In genomic region chr1:237851209-237851845, GRCh38 we compare ENCODE assay signal across 8 cellular contexts. TPM values are rescaled to one million over a fixed set of nuclear protein-coding genes. Genes with fewer than 3 reads are reported as not detected.
DNase-seq lines count a peak whose midpoint lies in the region; ATAC-seq, FAIRE-seq and TF ChIP-seq lines count a peak whose summit lies in the region.

No MANE protein-coding gene starts in this region.

- TF ChIP-seq CTCF in A549 (IDR thresholded peaks at IDR 0.05) (peak; percentile 44), GM12872 (IDR thresholded peaks at IDR 0.05; ENCODE audit: insufficient read depth, low read depth, low read length) (peak; percentile 66)

- DNase-seq in A549 (ENCODE audit: low read depth in 1 of 2, low spot score in 1 of 2) (peak; percentile 14 to 58), MG63 (peak; percentile 53), SW480 (ENCODE audit: low spot score) (peak; percentile 51), foreskin melanocyte (peak; percentile 37), GM12891 (ENCODE audit: insufficient read length, low spot score) (no peak)
- peak; percentile 35 for DNase-seq in stimulated activated naive CD8-positive, alpha-beta T cell treated with anti-CD3 and anti-CD28 coated beads, Interleukin-15, Interleukin-2, amounts not matched to agents 100 U/mL and 50 U/mL, for 24 hours

- H3K9me3 ChIP-seq in A549: no peaks in the 10 kb centered on the region
- no peaks in the 10 kb centered on the region for H3K9me3 ChIP-seq in MG63

- no peaks in the 10 kb centered on the region for H3K36me3 ChIP-seq in MG63

- ATAC-seq in A549: peak in 1 of 2 experiments; percentile 82; a peak in 3 of 6 replicates
- ATAC-seq in stimulated activated naive CD8-positive, alpha-beta T cell treated with anti-CD3 and anti-CD28 coated beads, Interleukin-15, Interleukin-2, amounts not matched to agents 100 U/mL and 50 U/mL, for 24 hours: no peak
- no peak for ATAC-seq in HG03565 (IDR thresholded peaks at IDR 0.05; ENCODE audit: unreplicated experiment)

- under 1% methylated on average over 6 of the region's 6 CpGs for WGBS in A549 (ENCODE audit: missing lambda C conversion rate)

- no peak overlapping the region for H3K27ac ChIP-seq in A549

- no peaks in the 10 kb centered on the region; the same call in 1 of the 2 replicates for H3K27me3 ChIP-seq in MG63

- POLR2A ChIA-PET in A549 (lab: Yijun Ruan, JAX): no interaction called here

- TF ChIP-seq EP300 in A549 (IDR thresholded peaks at IDR 0.05): no peak

- H3K4me1 ChIP-seq in A549: no peaks in the 10 kb centered on the region

- H3K4me2 ChIP-seq in A549: no peak overlapping the region

- TF ChIP-seq RAD21 in A549 (conservative IDR thresholded peaks at IDR 0.05 in 1 of 2, IDR thresholded peaks at IDR 0.05 in 1 of 2): peak; percentile 58 to 69

- H3K4me3 ChIP-seq in A549: no peak overlapping the region
- H3K4me3 ChIP-seq in MG63: no peak overlapping the region

- TF ChIP-seq POLR2A in A549 (IDR thresholded peaks at IDR 0.05; ENCODE audit: low read length): no peak
- no peak for TF ChIP-seq POLR2A in GM12891 (IDR thresholded peaks at IDR 0.05; ENCODE audit: low read depth, low read length)

- CTCF ChIA-PET in A549 (lab: Yijun Ruan, JAX): interaction anchor here (0.7 to 4.3 kb wide), 10 partner anchors 9 to 51 kb away, joined by 3 to 30 read pairs (median 5); no protein-coding TSS in a partner anchor

- FAIRE-seq in A549 (lab: Jason Lieb, UNC) (no peak), GM12891 (lab: Jason Lieb, UNC) (no peak)

TF ChIP-seq in A549, 52 proteins besides CTCF, POLR2A, EP300 and RAD21:
- peak; percentile 39; the same call in 2 of the 3 replicates for TF ChIP-seq SMC3 (IDR thresholded peaks at IDR 0.05)
- TF ChIP-seq TFCP2L1 (CRISPR knock-in tag; IDR thresholded peaks at IDR 0.05): no peak
TF ChIP-seq in A549: peak in this region for 1.

TF ChIP-seq in GM12891, 5 proteins besides CTCF, POLR2A, EP300 and RAD21:
- TF ChIP-seq POLR2AphosphoS5 (IDR thresholded peaks at IDR 0.05; ENCODE audit: low read depth, low read length) (no peak), PAX5 (IDR thresholded peaks at IDR 0.05; ENCODE audit: insufficient read depth, low read length, severe bottlenecking) (no peak), POU2F2 (IDR thresholded peaks at IDR 0.05; ENCODE audit: low read depth, low read length) (no peak), TAF1 (IDR thresholded peaks at IDR 0.05; ENCODE audit: low read depth, low read length) (no peak), SPI1 (IDR thresholded peaks at IDR 0.05; ENCODE audit: low read depth, low read length) (no peak)

RNA-seq across cellular contexts. Expression of gene ZP4, which starts 39.4 kb away (rescaled TPM):
- polyA plus RNA-seq in A549 (2011; rRNA removed): not detected in 2 replicates
- not detected in 2 replicates for polyA plus RNA-seq in A549 (2012; cell fraction: cytosol; rRNA removed)
- not detected in 2 replicates for polyA plus RNA-seq in A549 (2012; cell fraction: nucleus; rRNA removed)
- not detected in 3 replicates for polyA plus RNA-seq in A549 (2017; fragmentation: RNase III; extraction: RNeasy Plus Mini Kit Qiagen cat#74134 plus additional on column Dnase treatment)
- not detected in 2 replicates for polyA minus RNA-seq in A549 (2011; rRNA and poly(A)+ RNA removed)
- not detected in 2 replicates for total RNA-seq in MG63 (2014; rRNA removed; shearing (Covaris generic); ENCODE audit: low replicate concordance)
- not detected for polyA plus RNA-seq in GM12891 (2012; ENCODE audit: low read depth, missing spikeins)
